23 cellular contexts compared by ENCODE assay signal in genomic region chr5:76174101-76174500, GRCh38.
"Had no signal": no experiment of that assay in that cellular context is flagged by ENCODE, and none has a peak within 500 bp of the region (broad histone marks: within the 10 kb centered on the region; RNA-seq: fewer than 3 reads in every experiment).

No MANE protein-coding gene starts in this region.

- H3K9me3 Mint-ChIP-seq: activated CD4-positive, alpha-beta memory T cell treated with anti-CD3 and anti-CD28 coated beads for 36 hours; activated naive CD4-positive, alpha-beta T cell treated with anti-CD3 and anti-CD28 coated beads for 36 hours; mesothelial cell of epicardium; neural crest cell; stimulated activated memory B cell treated with anti-CD40 and anti-IgM and Interleukin-4, amounts not matched to agents 10 μg/mL and 1 μg/mL and 100 μg/mL, for 72 hours; T-helper 1 cell treated with Interleukin-12 subunit alpha and Interleukin-12 subunit beta and Interleukin-4 antibody, amounts not matched to agents 30 μg/mL and 1 μg/mL, for 36 hours had no signal

- ATAC-seq: activated CD4-positive, alpha-beta T cell treated with anti-CD3 and anti-CD28 coated beads for 36 hours; gastroesophageal sphincter; heart left ventricle; sciatic nerve; stimulated activated memory B cell treated with anti-CD40 and anti-IgM and Interleukin-4, amounts not matched to agents 10 μg/mL and 1 μg/mL and 100 μg/mL, for 72 hours had no signal

- H3K4me3 ChIP-seq: colonic mucosa, dorsolateral prefrontal cortex, gastroesophageal sphincter, heart left ventricle, stomach, suprapubic skin, tibial nerve had no signal

- H3K36me3 ChIP-seq: colonic mucosa, gastroesophageal sphincter, heart left ventricle, stomach, suprapubic skin, tibial nerve had no signal

- H3K36me3 Mint-ChIP-seq: activated CD4-positive, alpha-beta memory T cell treated with anti-CD3 and anti-CD28 coated beads for 36 hours; mesothelial cell of epicardium; stimulated activated memory B cell treated with anti-CD40 and anti-IgM and Interleukin-4, amounts not matched to agents 10 μg/mL and 1 μg/mL and 100 μg/mL, for 72 hours had no signal

- DNase-seq: activated CD4-positive, alpha-beta memory T cell treated with anti-CD3 and anti-CD28 coated beads for 36 hours; activated CD4-positive, alpha-beta T cell treated with anti-CD3 and anti-CD28 coated beads for 36 hours; activated effector memory CD4-positive, alpha-beta T cell treated with Interleukin-2 at 50 U/mL for 16 hours; activated naive CD4-positive, alpha-beta T cell treated with anti-CD3 and anti-CD28 coated beads for 36 hours; activated T-cell treated with anti-CD3 and anti-CD28 coated beads, Interleukin-2, amount 50 U/mL, for 48 hours; amygdala; colonic mucosa; dorsolateral prefrontal cortex; heart left ventricle; kidney; small intestine; stimulated activated CD4-positive, alpha-beta T cell treated with anti-CD3 and anti-CD28 coated beads, Interleukin-2, amount 100 ng/mL, for 24 hours; stomach; T1000 had no signal

- H3K4me1 ChIP-seq: colonic mucosa, gastroesophageal sphincter, suprapubic skin, tibial nerve had no signal

- H3K27me3 Mint-ChIP-seq: activated CD4-positive, alpha-beta memory T cell treated with anti-CD3 and anti-CD28 coated beads for 36 hours; activated CD4-positive, alpha-beta T cell treated with anti-CD3 and anti-CD28 coated beads for 36 hours had no signal

- H3K9me3 ChIP-seq: colonic mucosa, gastroesophageal sphincter, heart left ventricle, stomach, suprapubic skin, tibial nerve had no signal

- H3K27ac Mint-ChIP-seq: activated CD4-positive, alpha-beta memory T cell treated with anti-CD3 and anti-CD28 coated beads for 36 hours; activated CD4-positive, alpha-beta T cell treated with anti-CD3 and anti-CD28 coated beads for 36 hours; activated naive CD4-positive, alpha-beta T cell treated with anti-CD3 and anti-CD28 coated beads for 36 hours; mesothelial cell of epicardium; stimulated activated memory B cell treated with anti-CD40 and anti-IgM and Interleukin-4, amounts not matched to agents 10 μg/mL and 1 μg/mL and 100 μg/mL, for 72 hours; T-helper 1 cell treated with Interleukin-12 subunit alpha and Interleukin-12 subunit beta and Interleukin-4 antibody, amounts not matched to agents 30 μg/mL and 1 μg/mL, for 36 hours; WTC11 had no signal

- H3K4me3 Mint-ChIP-seq: activated CD4-positive, alpha-beta memory T cell treated with anti-CD3 and anti-CD28 coated beads for 36 hours; activated CD4-positive, alpha-beta T cell treated with anti-CD3 and anti-CD28 coated beads for 36 hours; activated naive CD4-positive, alpha-beta T cell treated with anti-CD3 and anti-CD28 coated beads for 36 hours; mesothelial cell of epicardium; neural crest cell; stimulated activated memory B cell treated with anti-CD40 and anti-IgM and Interleukin-4, amounts not matched to agents 10 μg/mL and 1 μg/mL and 100 μg/mL, for 72 hours; T-helper 1 cell treated with Interleukin-12 subunit alpha and Interleukin-12 subunit beta and Interleukin-4 antibody, amounts not matched to agents 30 μg/mL and 1 μg/mL, for 36 hours; WTC11 had no signal
